In genomic region chr10:5855979-5856700, GRCh38 we compare ENCODE assay signal across 25 cellular contexts.
"Had no signal": no experiment of that assay in that cellular context is flagged by ENCODE, and none has a peak within 500 bp of the region (broad histone marks: within the 10 kb centered on the region; RNA-seq: fewer than 3 reads in every experiment).

No MANE protein-coding gene starts in this region.

- H3K27ac Mint-ChIP-seq: dendritic cell treated with granulocyte-macrophage colony-stimulating factor and Interleukin-4, amounts not matched to agents 40 ng/mL and 50 ng/mL, for 4 days; effector memory CD8-positive, alpha-beta T cell; immature natural killer cell; memory B cell; nephron had no signal

- H3K36me3 ChIP-seq: left ventricle myocardium inferior, lower lobe of right lung, neutrophil, spleen, stomach, thyroid gland, uterus had no signal

- ATAC-seq: effector memory CD8-positive, alpha-beta T cell; foreskin keratinocyte; left cardiac atrium; lower lobe of right lung; psoas muscle; sciatic nerve had no signal

- H3K27me3 Mint-ChIP-seq: memory B cell, type B pancreatic cell had no signal

- H3K4me3 Mint-ChIP-seq: dendritic cell treated with granulocyte-macrophage colony-stimulating factor and Interleukin-4, amounts not matched to agents 40 ng/mL and 50 ng/mL, for 4 days; effector memory CD8-positive, alpha-beta T cell; immature natural killer cell; memory B cell; nephron; type B pancreatic cell had no signal

- H3K27ac ChIP-seq: foreskin keratinocyte, left ventricle myocardium inferior, lower lobe of right lung, neutrophil, psoas muscle, spleen, stomach, thyroid gland, uterus had no signal

- FAIRE-seq: colon, kidney had no signal

- DNase-seq: effector memory CD8-positive, alpha-beta T cell; foreskin keratinocyte; immature natural killer cell; kidney; left cardiac atrium; left ventricle myocardium inferior; lower lobe of right lung; midbrain; psoas muscle; retina; spleen; stimulated activated CD4-positive, alpha-beta T cell treated with anti-CD3 and anti-CD28 coated beads, Interleukin-15, amount 100 ng/mL, for 24 hours; stimulated activated CD4-positive, alpha-beta T cell treated with anti-CD3 and anti-CD28 coated beads, Interleukin-1b, Interleukin-23, amount 100 ng/mL, for 48 hours; stimulated activated CD4-positive, alpha-beta T cell treated with anti-CD3 and anti-CD28 coated beads, Interleukin-4, amount 100 ng/mL, for 24 hours; stimulated activated naive CD4-positive, alpha-beta T cell; stomach; thyroid gland; uterus had no signal

- H3K4me1 Mint-ChIP-seq: immature natural killer cell had no signal

- H3K27me3 ChIP-seq: neutrophil, spleen, stomach, thyroid gland, uterus had no signal

- H3K4me3 ChIP-seq: left ventricle myocardium inferior, lower lobe of right lung, psoas muscle, spleen, stomach, thyroid gland, uterus had no signal

- H3K36me3 Mint-ChIP-seq: immature natural killer cell, memory B cell, type B pancreatic cell had no signal

- H3K9me3 Mint-ChIP-seq: dendritic cell treated with granulocyte-macrophage colony-stimulating factor and Interleukin-4, amounts not matched to agents 40 ng/mL and 50 ng/mL, for 4 days; effector memory CD8-positive, alpha-beta T cell; immature natural killer cell; memory B cell; nephron; type B pancreatic cell had no signal

- H3K9me3 ChIP-seq: left ventricle myocardium inferior, lower lobe of right lung, neutrophil, psoas muscle, spleen, stomach, thyroid gland, uterus had no signal

- H3K4me1 ChIP-seq: foreskin keratinocyte, left ventricle myocardium inferior, lower lobe of right lung, psoas muscle, thyroid gland, uterus had no signal
